In the genomic region with DNA sequence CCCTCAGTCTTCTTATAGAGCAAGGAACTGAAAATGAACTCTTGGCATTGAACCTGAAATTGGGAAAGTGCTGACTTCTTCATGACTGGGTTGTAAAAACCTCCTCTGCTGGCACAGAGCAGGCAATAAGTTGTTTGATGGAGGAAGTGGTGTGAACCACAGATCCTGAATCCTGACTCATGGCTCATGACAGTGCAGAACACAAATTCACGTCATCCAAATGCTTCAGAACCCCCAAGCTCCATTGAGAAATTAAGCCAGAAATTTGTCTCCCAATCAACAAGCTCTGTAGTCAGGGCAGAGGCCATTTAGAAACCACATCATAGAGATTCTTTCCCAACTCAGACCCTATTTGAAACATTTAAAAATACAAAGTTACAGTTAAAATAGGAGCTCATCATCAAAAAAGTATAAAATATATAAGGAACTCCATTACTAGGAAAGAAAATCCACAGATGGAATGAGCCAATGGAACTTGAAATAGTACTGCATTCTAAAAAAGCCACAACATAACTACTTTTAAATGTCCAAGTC, we compare ENCODE assay signal across 1 cellular context.
A peak's percentile ranks its signal among the peaks of the same experiment; 100 is the strongest.
TF ChIP-seq lines count a peak whose summit lies in the region.

No MANE protein-coding gene starts in this region.

TF ChIP-seq in SK-N-SH, 30 proteins besides CTCF, POLR2A, EP300 and RAD21 (continued from another document):
- TF ChIP-seq ZBTB33 (IDR thresholded peaks at IDR 0.05; ENCODE audit: borderline replicate concordance, low read depth) (0 out of 2 replicates have a peak, but pooled peaks have one; percentile 29), NRF1 (IDR thresholded peaks at IDR 0.05; ENCODE audit: low read depth, low read length) (no peak), SMC3 (IDR thresholded peaks at IDR 0.05; ENCODE audit: low read depth, low read length) (no peak), TAF1 (IDR thresholded peaks at IDR 0.05; ENCODE audit: borderline replicate concordance, low read depth, low read length) (0 out of 2 replicates have a peak, but pooled peaks have one; percentile 37), TEAD4 (IDR thresholded peaks at IDR 0.05; ENCODE audit: borderline replicate concordance, insufficient read depth) (0 out of 2 replicates have a peak, but pooled peaks have one; percentile 41), REST (IDR thresholded peaks at IDR 0.05; ENCODE audit: low read depth, low read length) (no peak), TCF12 (IDR thresholded peaks at IDR 0.05) (peak; percentile 75), ELF1 (IDR thresholded peaks at IDR 0.05) (0 out of 2 replicates have a peak, but pooled peaks have one; percentile 38), GATA2 (CRISPR knock-in tag; IDR thresholded peaks at IDR 0.05) (no peak)
